12 cellular contexts compared by ENCODE assay signal in genomic region chr14:65170318-65170717, GRCh38.
DNase-seq lines count a peak whose midpoint lies in the region; ATAC-seq and TF ChIP-seq lines count a peak whose summit lies in the region.
"Had no signal": no experiment of that assay in that cellular context is flagged by ENCODE, and none has a peak within 500 bp of the region (broad histone marks: within the 10 kb centered on the region; RNA-seq: fewer than 3 reads in every experiment).

No MANE protein-coding gene starts in this region.

- H2AFZ ChIP-seq in osteoblast (ENCODE audit: low read length), result peak overlapping the region; percentile 92

- peaks cover 17% of the 10 kb centered on the region for H3K4me1 ChIP-seq in osteoblast (ENCODE audit: insufficient read depth, low read length)

- no peaks in the 10 kb centered on the region for H3K79me2 ChIP-seq in osteoblast (ENCODE audit: insufficient read depth, low read length)

- peak overlapping the region; percentile 71 for H3K4me3 ChIP-seq in osteoblast (ENCODE audit: insufficient read depth, low read length)

- no peaks in the 10 kb centered on the region for H4K20me1 ChIP-seq in osteoblast (ENCODE audit: insufficient read depth, low read length)

- no peaks in the 10 kb centered on the region for H3K27me3 ChIP-seq in osteoblast (ENCODE audit: insufficient read depth, low read length)

- intact Hi-C loops in posterior vena cava (cut with DNase I), result no loop called here

- DNase-seq in Daoy (ENCODE audit: low read depth), result peak; percentile 28
- DNase-seq in osteoblast (ENCODE audit: insufficient read length, low spot score, missing footprints), result peak; percentile 74
- DNase-seq in posterior vena cava (ENCODE audit: low spot score), result no peak
- no peak for DNase-seq in SKM-1 (lab: John Stamatoyannopoulos, UW; ENCODE audit: unreplicated experiment)
- no peak for DNase-seq in NCI-H1417 (lab: John Stamatoyannopoulos, UW)
- DNase-seq: cerebellar nuclear complex, NCI-H510A had no signal

- no peak for TF ChIP-seq CTCF in osteoblast (IDR thresholded peaks at IDR 0.05; ENCODE audit: extremely low read depth, low read depth, low read length)

- peak; percentile 1 for ATAC-seq in HG03442 (IDR thresholded peaks at IDR 0.05; ENCODE audit: unreplicated experiment)
- ATAC-seq in activated CD4-positive, CD25-positive, alpha-beta regulatory T cell treated with anti-CD3 and anti-CD28 coated beads, Interleukin-2, amount 50 U/mL, for 24 hours, result no peak

- no peaks in the 10 kb centered on the region for H3K36me3 ChIP-seq in osteoblast (ENCODE audit: insufficient read depth, low read length)
- H3K36me3 ChIP-seq: transverse colon had no signal

- H3K27ac ChIP-seq in cingulate gyrus (ENCODE audit: low read depth, low read length) (peak overlapping the region; percentile 97), osteoblast (ENCODE audit: low read depth, low read length) (peak overlapping the region; percentile 93)
- H3K27ac ChIP-seq: VCaP had no signal

- H3K9me3 ChIP-seq in osteoblast (ENCODE audit: low read depth, low read length), result no peaks in the 10 kb centered on the region
- H3K9me3 ChIP-seq: transverse colon had no signal

- peak overlapping the region; percentile 86 for H3K4me2 ChIP-seq in osteoblast (ENCODE audit: insufficient read depth, low read length)

Comparison
In these comparisons a context has a peak if more than half of its experiments do, and no peak if none do; other contexts are left out.
1. DNase-seq: peak in Daoy (single experiment) and osteoblast (single experiment); none in posterior vena cava (single experiment), SKM-1 (single experiment) and NCI-H1417 (0 of 3).